ENCODE assay signal across 10 cellular contexts in the genomic region with DNA sequence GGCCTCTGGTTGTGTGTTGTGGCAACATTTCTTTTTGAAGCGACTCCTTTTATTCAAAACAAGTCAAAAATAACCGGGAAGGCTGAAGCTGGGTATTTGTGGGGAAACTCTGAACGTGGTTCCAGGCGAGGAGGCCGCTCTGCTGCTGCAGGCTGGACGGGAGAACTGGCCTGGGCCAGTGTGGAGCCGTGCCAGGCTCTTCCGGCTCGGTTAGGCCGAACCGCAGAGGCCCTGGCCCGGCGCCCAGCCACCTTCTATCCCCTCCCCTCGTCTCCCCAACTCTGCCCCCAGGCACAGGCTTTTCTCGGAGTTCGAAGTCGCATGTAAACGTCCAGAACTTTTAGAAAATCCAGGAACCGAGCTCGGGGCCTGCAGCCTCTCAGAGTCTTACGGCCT. TPM values are rescaled to one million over a fixed set of nuclear protein-coding genes. Genes with fewer than 3 reads are reported as not detected.
DNase-seq lines count a peak whose midpoint lies in the region; ATAC-seq and TF ChIP-seq lines count a peak whose summit lies in the region.
"Had no signal": no experiment of that assay in that cellular context is flagged by ENCODE, and none has a peak within 500 bp of the region (broad histone marks: within the 10 kb centered on the region; RNA-seq: fewer than 3 reads in every experiment).

No MANE protein-coding gene starts in this region.

- peak; percentile 32 for DNase-seq in AG08396 (ENCODE audit: low spot score)
- peak; percentile 74 for DNase-seq in H7
- DNase-seq in WTC11 (ENCODE audit: low spot score) = no peak
- no peak for DNase-seq in memory B cell (ENCODE audit: low spot score in 2 of 2)
- DNase-seq in HPDE6-E6E7 (ENCODE audit: extremely low spot score) = no peak
- no peak for DNase-seq in NCI-H2227 (lab: John Stamatoyannopoulos, UW; ENCODE audit: unreplicated experiment)
- DNase-seq: stimulated activated CD4-positive, alpha-beta T cell treated with anti-CD3 and anti-CD28 coated beads, Interleukin-4, amount 100 ng/mL, for 24 hours had no signal

- H3K36me3 ChIP-seq in H7 (replicated peaks; ENCODE audit: control insufficient read depth, insufficient read depth, low read length) = no peaks in the 10 kb centered on the region

- peak overlapping the region; percentile 71 for H3K4me3 Mint-ChIP-seq in WTC11
- H3K4me3 Mint-ChIP-seq in memory B cell = no peak overlapping the region

- H3K27me3 ChIP-seq in H7 (ENCODE audit: control insufficient read depth, insufficient read depth, low read length) = peaks cover 56% of the 10 kb centered on the region; the same call in 1 of the 2 replicates
- H3K27me3 ChIP-seq: SJSA1 had no signal

- no peak for TF ChIP-seq CTCF in WTC11 (IDR thresholded peaks at IDR 0.05)

- POLR2A ChIA-PET in WTC11 (lab: Charles Lee) = interaction anchor here (1.6 kb wide), 1 partner anchor 46 kb away, joined by 4 read pairs; no protein-coding TSS in a partner anchor

- H3K27ac Mint-ChIP-seq in WTC11 = no peak overlapping the region
- peak overlapping the region; percentile 92 for H3K27ac Mint-ChIP-seq in memory B cell

- CTCF ChIA-PET in WTC11 (lab: Charles Lee) = no interaction called here

- H3K36me3 Mint-ChIP-seq in WTC11 (peaks cover 2% of the 10 kb centered on the region; the same call in 1 of the 2 replicates), memory B cell (no peaks in the 10 kb centered on the region)

- no peaks in the 10 kb centered on the region for H3K9me3 Mint-ChIP-seq in WTC11
- H3K9me3 Mint-ChIP-seq in memory B cell = no peaks in the 10 kb centered on the region

- H3K4me1 Mint-ChIP-seq in WTC11 = peaks cover 26% of the 10 kb centered on the region
- peaks cover 5% of the 10 kb centered on the region for H3K4me1 Mint-ChIP-seq in memory B cell

- peak overlapping the region; percentile 8; the same call in 1 of the 2 replicates for H3K4me3 ChIP-seq in H7 (ENCODE audit: insufficient read depth, low read depth, low read length)
- H3K4me3 ChIP-seq: SJSA1 had no signal

- ATAC-seq in WTC11 = no peak
- ATAC-seq in memory B cell (ENCODE audit: low read depth) = no peak
- ATAC-seq in GM21786 (IDR thresholded peaks at IDR 0.05; ENCODE audit: unreplicated experiment) = no peak
- no peak for ATAC-seq in HG03520 (IDR thresholded peaks at IDR 0.05; ENCODE audit: unreplicated experiment)

- H3K27me3 Mint-ChIP-seq in WTC11 (ENCODE audit: low read depth) = peaks cover 45% of the 10 kb centered on the region
- H3K27me3 Mint-ChIP-seq in memory B cell = no peaks in the 10 kb centered on the region

TF ChIP-seq in WTC11, 78 proteins besides CTCF, POLR2A, EP300 and RAD21:
- TF ChIP-seq ERG (CRISPR knock-in tag; IDR thresholded peaks at IDR 0.05) = no peak
- TF ChIP-seq HMGXB4 (CRISPR knock-in tag; IDR thresholded peaks at IDR 0.05) = no peak
- no peak for TF ChIP-seq ZNF532 (CRISPR knock-in tag; IDR thresholded peaks at IDR 0.05; ENCODE audit: borderline replicate concordance)
- no peak for TF ChIP-seq KAT7 (CRISPR knock-in tag; IDR thresholded peaks at IDR 0.05; ENCODE audit: borderline replicate concordance)
- TF ChIP-seq MLX (CRISPR knock-in tag; IDR thresholded peaks at IDR 0.05) = no peak
- TF ChIP-seq GTF2I (CRISPR knock-in tag; conservative IDR thresholded peaks at IDR 0.05) = no peak
- TF ChIP-seq, protein P1, sequence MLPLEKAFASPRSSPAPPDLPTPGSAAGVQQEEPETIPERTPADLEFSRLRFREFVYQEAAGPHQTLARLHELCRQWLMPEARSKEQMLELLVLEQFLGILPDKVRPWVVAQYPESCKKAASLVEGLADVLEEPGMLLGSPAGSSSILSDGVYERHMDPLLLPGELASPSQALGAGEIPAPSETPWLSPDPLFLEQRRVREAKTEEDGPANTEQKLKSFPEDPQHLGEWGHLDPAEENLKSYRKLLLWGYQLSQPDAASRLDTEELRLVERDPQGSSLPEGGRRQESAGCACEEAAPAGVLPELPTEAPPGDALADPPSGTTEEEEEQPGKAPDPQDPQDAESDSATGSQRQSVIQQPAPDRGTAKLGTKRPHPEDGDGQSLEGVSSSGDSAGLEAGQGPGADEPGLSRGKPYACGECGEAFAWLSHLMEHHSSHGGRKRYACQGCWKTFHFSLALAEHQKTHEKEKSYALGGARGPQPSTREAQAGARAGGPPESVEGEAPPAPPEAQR (CRISPR knock-in tag; IDR thresholded peaks at IDR 0.05) = no peak
- no peak for TF ChIP-seq ZNF416 (CRISPR knock-in tag; IDR thresholded peaks at IDR 0.05)
- no peak for TF ChIP-seq HMGA2 (CRISPR knock-in tag; IDR thresholded peaks at IDR 0.05)
- no peak for TF ChIP-seq ZNF671 (CRISPR knock-in tag; IDR thresholded peaks at IDR 0.05)
- TF ChIP-seq, protein P2, sequence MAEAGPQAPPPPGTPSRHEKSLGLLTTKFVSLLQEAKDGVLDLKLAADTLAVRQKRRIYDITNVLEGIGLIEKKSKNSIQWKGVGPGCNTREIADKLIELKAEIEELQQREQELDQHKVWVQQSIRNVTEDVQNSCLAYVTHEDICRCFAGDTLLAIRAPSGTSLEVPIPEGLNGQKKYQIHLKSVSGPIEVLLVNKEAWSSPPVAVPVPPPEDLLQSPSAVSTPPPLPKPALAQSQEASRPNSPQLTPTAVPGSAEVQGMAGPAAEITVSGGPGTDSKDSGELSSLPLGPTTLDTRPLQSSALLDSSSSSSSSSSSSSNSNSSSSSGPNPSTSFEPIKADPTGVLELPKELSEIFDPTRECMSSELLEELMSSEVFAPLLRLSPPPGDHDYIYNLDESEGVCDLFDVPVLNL (CRISPR knock-in tag; IDR thresholded peaks at IDR 0.05; ENCODE audit: borderline replicate concordance, low read depth) = no peak
- TF ChIP-seq NR2C2 (CRISPR knock-in tag; IDR thresholded peaks at IDR 0.05) = no peak
- TF ChIP-seq MYBL2 (CRISPR knock-in tag; IDR thresholded peaks at IDR 0.05) = no peak

RNA-seq across cellular contexts. Expression of gene BCOR, which starts 2.4 kb away (rescaled TPM):
- 32.5 and 51.0 TPM in 2 replicates for total RNA-seq in H7 (2014; rRNA removed; shearing (Covaris generic))
- total RNA-seq in WTC11 (2021) = 41.1 to 44.5 TPM (median 43.1 TPM) in 3 replicates

Comparison
In these comparisons a context has a peak if more than half of its experiments do, and no peak if none do; other contexts are left out.
1. DNase-seq: peak in AG08396 (single experiment) and H7 (single experiment); none in WTC11 (single experiment), memory B cell (0 of 2), HPDE6-E6E7 (single experiment) and NCI-H2227 (single experiment).